In genomic region chr3:71062920-71063767, GRCh38 we compare ENCODE assay signal across 9 cellular contexts.
A peak's percentile ranks its signal among the peaks of the same experiment; 100 is the strongest.
DNase-seq lines count a peak whose midpoint lies in the region; ATAC-seq and TF ChIP-seq lines count a peak whose summit lies in the region.
"Had no signal": no experiment of that assay in that cellular context is flagged by ENCODE, and none has a peak within 500 bp of the region (broad histone marks: within the 10 kb centered on the region; RNA-seq: fewer than 3 reads in every experiment).

No MANE protein-coding gene starts in this region.

- H3K4me1 ChIP-seq in BLaER1 (peaks cover 44% of the 10 kb centered on the region), colonic mucosa (peaks cover 6% of the 10 kb centered on the region), mucosa of rectum (ENCODE audit: control insufficient read depth in 2 of 2, insufficient read depth in 2 of 2, low read length in 2 of 2) (peaks cover 31 to 59% of the 10 kb centered on the region in 2 donors)

- H3K27me3 ChIP-seq in BLaER1 (peaks cover 86% of the 10 kb centered on the region), colonic mucosa (no peaks in the 10 kb centered on the region), mucosa of rectum (ENCODE audit: control insufficient read depth in 2 of 2, insufficient read depth in 2 of 2, low read length in 2 of 2) (no peaks in the 10 kb centered on the region), WERI-Rb-1 (ENCODE audit: insufficient read depth, low read depth, severe bottlenecking) (peaks cover 10% of the 10 kb centered on the region)

- ATAC-seq in GM19328 (IDR thresholded peaks at IDR 0.05; ENCODE audit: unreplicated experiment) = peak; percentile 42

- intact Hi-C loops in colonic mucosa (cut with DNase I) = loop anchor here (5.0 kb wide), 1 partner anchor 519 kb away; the partner anchor contains the start of gene FOXP1

- no peaks in the 10 kb centered on the region for H3K36me3 ChIP-seq in BLaER1
- no peaks in the 10 kb centered on the region for H3K36me3 ChIP-seq in colonic mucosa
- H3K36me3 ChIP-seq in mucosa of rectum (ENCODE audit: control insufficient read depth in 2 of 2, insufficient read depth in 2 of 2, low read length in 2 of 2) = no peaks in the 10 kb centered on the region
- H3K36me3 ChIP-seq in WERI-Rb-1 = no peaks in the 10 kb centered on the region

- TF ChIP-seq CTCF in colonic mucosa (IDR thresholded peaks at IDR 0.05) (no peak), WERI-Rb-1 (IDR thresholded peaks at IDR 0.05; ENCODE audit: low read depth, low read length) (no peak)

- H3K4me2 ChIP-seq in BLaER1 = peak overlapping the region; percentile 89

- no peak overlapping the region for H3K27ac ChIP-seq in BLaER1
- peak overlapping the region; percentile 95 for H3K27ac ChIP-seq in colonic mucosa
- peak overlapping the region; percentile 92 to 94 for H3K27ac ChIP-seq in mucosa of rectum (ENCODE audit: low read depth in 2 of 2, low read length in 2 of 2)
- H3K27ac ChIP-seq in WERI-Rb-1 = no peak overlapping the region

- DNase-seq in NAMALWA (ENCODE audit: low spot score) = peak; percentile 41
- no peak for DNase-seq in colonic mucosa
- no peak for DNase-seq in NCI-H128 (lab: John Stamatoyannopoulos, UW; ENCODE audit: unreplicated experiment)
- DNase-seq in WERI-Rb-1 = no peak
- no peak for DNase-seq in occipital lobe (lab: John Stamatoyannopoulos, UW)
- DNase-seq: naive B cell had no signal

- H3K9ac ChIP-seq in BLaER1 = no peak overlapping the region
- peak overlapping the region; percentile 91 to 93 for H3K9ac ChIP-seq in colonic mucosa (ENCODE audit: low read depth in 2 of 2, low read length in 2 of 2)
- peak overlapping the region; percentile 76 to 82 for H3K9ac ChIP-seq in mucosa of rectum (ENCODE audit: low read depth in 1 of 2, low read length in 2 of 2)

- peaks cover 100% of the 10 kb centered on the region for H4K20me1 ChIP-seq in BLaER1

- peak overlapping the region; percentile 69 for H3K4me3 ChIP-seq in BLaER1
- peak overlapping the region; percentile 49 for H3K4me3 ChIP-seq in colonic mucosa
- H3K4me3 ChIP-seq in mucosa of rectum (ENCODE audit: low read length in 2 of 2) = peak overlapping the region; percentile 75 to 95
- no peak overlapping the region for H3K4me3 ChIP-seq in WERI-Rb-1 (ENCODE audit: low read depth, low read length)

- no peaks in the 10 kb centered on the region for H3K9me3 ChIP-seq in BLaER1
- no peaks in the 10 kb centered on the region for H3K9me3 ChIP-seq in colonic mucosa
- H3K9me3 ChIP-seq in mucosa of rectum (ENCODE audit: control insufficient read depth in 2 of 2, low read length in 2 of 2) = no peaks in the 10 kb centered on the region
- H3K9me3 ChIP-seq in WERI-Rb-1 (ENCODE audit: severe bottlenecking) = no peaks in the 10 kb centered on the region

Comparison
In these comparisons a context has a peak if more than half of its experiments do, and no peak if none do; other contexts are left out.
1. H3K27ac ChIP-seq: peak in colonic mucosa (single experiment) and mucosa of rectum (2 of 2); none in BLaER1 (single experiment) and WERI-Rb-1 (single experiment).